8 cellular contexts compared by ENCODE assay signal in genomic region chr9:72701510-72701909, GRCh38.
"Had no signal": no experiment of that assay in that cellular context is flagged by ENCODE, and none has a peak within 500 bp of the region (broad histone marks: within the 10 kb centered on the region; RNA-seq: fewer than 3 reads in every experiment).

No MANE protein-coding gene starts in this region.

- H3K27ac Mint-ChIP-seq: H9, HFFc6 had no signal

- ATAC-seq: HCT116 had no signal

- H3K27ac ChIP-seq: GM23248 had no signal

- H3K9me3 Mint-ChIP-seq: H9, HFFc6 had no signal

- H3K4me3 Mint-ChIP-seq: H9, HFFc6 had no signal

- H3K36me3 ChIP-seq: HAP-1 had no signal

- H2AFZ ChIP-seq: GM23248 had no signal

- DNase-seq: GM23248, GOT3, H7, H9, HCEC 1CT, HFFc6 had no signal

- H3K9ac ChIP-seq: GM23248 had no signal

- H3K9me3 ChIP-seq: HAP-1 had no signal

- H3K4me3 ChIP-seq: GM23248, HAP-1 had no signal
